13 cellular contexts compared by ENCODE assay signal in the genomic region with DNA sequence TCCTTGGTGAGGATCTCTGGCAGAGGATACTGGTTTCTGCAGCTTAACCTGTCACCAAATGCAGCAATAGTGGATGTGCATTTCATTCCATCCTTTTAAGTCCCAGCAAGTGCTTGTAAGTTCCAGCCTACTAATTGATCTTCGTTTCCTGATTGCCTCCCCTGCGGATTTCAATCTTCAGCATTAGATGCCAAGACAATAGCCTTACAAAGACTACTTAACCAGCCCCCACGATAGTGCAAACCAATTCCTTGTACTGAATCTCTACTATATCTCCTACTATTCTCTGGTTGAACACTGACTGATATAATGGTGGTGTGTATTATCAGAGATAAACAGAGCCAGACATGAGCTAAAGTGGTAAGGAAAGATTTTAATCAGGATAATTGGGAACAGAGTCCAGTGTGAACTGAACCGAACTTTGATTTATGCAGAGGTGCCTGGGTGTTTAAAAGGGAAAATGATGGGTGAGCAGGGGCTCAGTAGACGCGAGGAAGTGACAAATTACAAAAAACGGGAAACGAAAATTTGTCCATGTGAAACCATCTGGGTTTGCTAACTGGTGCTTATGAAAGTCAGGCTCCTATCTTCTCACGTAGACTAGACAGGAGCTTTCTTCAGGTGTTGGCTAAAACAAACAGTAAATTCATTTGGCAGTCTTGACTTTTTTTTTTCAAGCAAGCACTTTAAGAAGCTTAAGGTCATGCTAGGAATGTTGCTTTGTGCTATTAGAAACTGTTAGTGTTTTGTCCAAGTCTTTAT.
DNase-seq lines count a peak whose midpoint lies in the region; ATAC-seq and TF ChIP-seq lines count a peak whose summit lies in the region.
"Had no signal": no experiment of that assay in that cellular context is flagged by ENCODE, and none has a peak within 500 bp of the region (broad histone marks: within the 10 kb centered on the region; RNA-seq: fewer than 3 reads in every experiment).

No MANE protein-coding gene starts in this region.

- ATAC-seq in GM18517 (IDR thresholded peaks at IDR 0.05; ENCODE audit: unreplicated experiment) (peak; percentile 63), GM21529 (IDR thresholded peaks at IDR 0.05; ENCODE audit: unreplicated experiment) (peak; percentile 99), HG03280 (IDR thresholded peaks at IDR 0.05; ENCODE audit: unreplicated experiment) (peak; percentile 69), activated B cell treated with CpG ODN at 0.5 μM for 24 hours (ENCODE audit: low read depth) (peak; percentile 60)

- POLR2A ChIA-PET in activated B cell treated with CpG ODN at 0.5 μM for 24 hours (lab: Charles Lee) = interaction anchor here (2.3 kb wide), 1 partner anchor 106 kb away, joined by 15 read pairs; a partner anchor contains a TSS

- intact Hi-C loops in activated B cell treated with CpG ODN at 0.5 μM for 24 hours (cut with micrococcal nuclease) = no loop called here
- intact Hi-C loops in cardiac septum (cut with DNase I) = no loop called here

- no peak for TF ChIP-seq CTCF in activated B cell treated with CpG ODN at 0.5 μM for 24 hours (IDR thresholded peaks at IDR 0.05)

- no peaks in the 10 kb centered on the region for H3K27me3 Mint-ChIP-seq in activated B cell treated with CpG ODN at 0.5 μM for 24 hours

- no peak for DNase-seq in activated B cell treated with CpG ODN at 0.5 μM for 24 hours
- no peak for DNase-seq in COLO668 (lab: John Stamatoyannopoulos, UW; ENCODE audit: unreplicated experiment)
- no peak for DNase-seq in cerebellar nuclear complex (lab: John Stamatoyannopoulos, UW)
- no peak for DNase-seq in cardiac septum (ENCODE audit: low spot score)
- DNase-seq in NCI-H1105 (lab: John Stamatoyannopoulos, UW) = no peak
- DNase-seq: activated CD4-positive, alpha-beta T cell treated with anti-CD3 and anti-CD28 coated beads, Interleukin-2, amount 50 U/mL, for 4 hours; adrenal gland; CD4-positive, CD25-positive, alpha-beta regulatory T cell; SHP77; tibial artery had no signal

- H3K4me1 Mint-ChIP-seq in activated B cell treated with CpG ODN at 0.5 μM for 24 hours = peaks cover 7% of the 10 kb centered on the region
- H3K4me1 Mint-ChIP-seq: CD4-positive, CD25-positive, alpha-beta regulatory T cell had no signal

- CTCF ChIA-PET in activated B cell treated with CpG ODN at 0.5 μM for 24 hours (lab: Charles Lee) = interaction anchor here (0.6 kb wide), 1 partner anchor 30 kb away, joined by 4 read pairs; no protein-coding TSS in a partner anchor

- no peaks in the 10 kb centered on the region for H3K36me3 Mint-ChIP-seq in activated B cell treated with CpG ODN at 0.5 μM for 24 hours (ENCODE audit: low read depth)
- H3K36me3 Mint-ChIP-seq: CD4-positive, CD25-positive, alpha-beta regulatory T cell had no signal

- H3K27ac Mint-ChIP-seq in activated B cell treated with CpG ODN at 0.5 μM for 24 hours = no peak overlapping the region
- H3K27ac Mint-ChIP-seq: CD4-positive, CD25-positive, alpha-beta regulatory T cell had no signal

- no peaks in the 10 kb centered on the region for H3K9me3 Mint-ChIP-seq in activated B cell treated with CpG ODN at 0.5 μM for 24 hours

- H3K4me3 Mint-ChIP-seq in activated B cell treated with CpG ODN at 0.5 μM for 24 hours = no peak overlapping the region
- H3K4me3 Mint-ChIP-seq: CD4-positive, CD25-positive, alpha-beta regulatory T cell had no signal
